In the genomic region with DNA sequence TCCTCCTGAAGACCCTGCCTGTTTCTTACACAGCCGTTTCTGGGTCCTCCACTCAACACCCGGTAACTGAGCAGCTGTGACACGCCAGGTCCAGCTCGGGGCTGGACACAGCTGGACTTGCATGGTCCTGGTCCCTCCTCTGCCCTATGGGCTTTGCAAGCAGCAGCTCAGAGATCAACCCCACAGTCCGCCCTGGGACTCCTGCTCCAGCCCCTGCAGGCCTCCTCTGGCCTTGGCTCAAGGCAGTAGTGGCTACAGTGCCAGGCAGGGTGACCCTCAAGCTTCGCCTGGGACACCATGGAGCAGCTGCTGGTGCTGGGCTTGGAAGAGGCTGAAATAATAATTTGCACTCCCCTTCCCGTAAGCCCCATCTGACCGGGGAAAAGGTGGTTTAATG, we compare ENCODE assay signal across 23 cellular contexts.
"Had no signal": no experiment of that assay in that cellular context is flagged by ENCODE, and none has a peak within 500 bp of the region (broad histone marks: within the 10 kb centered on the region; RNA-seq: fewer than 3 reads in every experiment).

No MANE protein-coding gene starts in this region.

- FAIRE-seq: HTR-8/SVneo, K562, RCC 7860 had no signal

- H3K36me3 Mint-ChIP-seq: IgD-negative memory B cell had no signal

- H3K27ac ChIP-seq: HL-60, KMS-11 had no signal

- H3K9me3 ChIP-seq: SK-N-SH had no signal

- ATAC-seq: K562 had no signal

- H3K4me3 Mint-ChIP-seq: IgD-negative memory B cell had no signal

- DNase-seq: Kasumi-1, MM.1S, NCI-H1092 treated with DMSO at 0.1 percent for 48 hours, NCI-H1436, NCI-H187, NCI-H2029, NCI-H2081 treated with DMSO at 0.1 percent for 48 hours, NCI-H2171, NCI-H226, NCI-H446, NCI-H510A, NCI-H524 treated with DMSO at 0.1 percent for 48 hours, NCI-H69, NCI-H774, RPMI8226, SHP77, SK-N-SH had no signal

- H3K4me3 ChIP-seq: K562 had no signal

- H3K4me2 ChIP-seq: KMS-11, SK-N-SH had no signal

- H3K9ac ChIP-seq: KMS-11, SK-N-SH had no signal
